1 cellular context compared by ENCODE assay signal in genomic region chr17:43720311-43721060, GRCh38.
TF ChIP-seq lines count a peak whose summit lies in the region.

No MANE protein-coding gene starts in this region.

TF ChIP-seq in HepG2, 621 proteins besides CTCF, POLR2A, EP300 and RAD21 (continued from another document and continues in another):
- peak; percentile 62; the same call in 1 of the 2 replicates for TF ChIP-seq ZBTB2 (CRISPR knock-in tag; IDR thresholded peaks at IDR 0.05; ENCODE audit: low read depth)
- no peak for TF ChIP-seq ZNF841 (CRISPR knock-in tag; IDR thresholded peaks at IDR 0.05; ENCODE audit: borderline replicate concordance)
- TF ChIP-seq ZSCAN25 (CRISPR knock-in tag; IDR thresholded peaks at IDR 0.05): peak; percentile 73; the same call in 1 of the 2 replicates
- TF ChIP-seq ZNF225 (CRISPR knock-in tag; IDR thresholded peaks at IDR 0.05): peak; percentile 77
- TF ChIP-seq TSC22D2 (CRISPR knock-in tag; IDR thresholded peaks at IDR 0.05; ENCODE audit: borderline replicate concordance): peak; percentile 31; the same call in 1 of the 2 replicates
- TF ChIP-seq ZNF143 (CRISPR knock-in tag; IDR thresholded peaks at IDR 0.05): peak; percentile 82
- TF ChIP-seq POLR2AphosphoS2 (IDR thresholded peaks at IDR 0.05; ENCODE audit: low read depth, low read length): no peak
- TF ChIP-seq ZNF780A (CRISPR knock-in tag; IDR thresholded peaks at IDR 0.05): no peak
- peak; percentile 70 for TF ChIP-seq ZFP90 (CRISPR knock-in tag; IDR thresholded peaks at IDR 0.05; ENCODE audit: borderline replicate concordance)
- peak; percentile 45; the same call in 1 of the 2 replicates for TF ChIP-seq MYC (CRISPR knock-in tag; IDR thresholded peaks at IDR 0.05; ENCODE audit: borderline replicate concordance)
- TF ChIP-seq SNAPC5 (CRISPR knock-in tag; IDR thresholded peaks at IDR 0.05; ENCODE audit: borderline replicate concordance): no peak
- TF ChIP-seq ZNF572 (CRISPR knock-in tag; IDR thresholded peaks at IDR 0.05): 0 out of 2 replicates have a peak, but pooled peaks have one; percentile 30
- no peak for TF ChIP-seq GFI1 (CRISPR knock-in tag; IDR thresholded peaks at IDR 0.05; ENCODE audit: borderline replicate concordance)
- no peak for TF ChIP-seq PHF21A (CRISPR knock-in tag; IDR thresholded peaks at IDR 0.05)
- TF ChIP-seq ZBTB3 (CRISPR knock-in tag; IDR thresholded peaks at IDR 0.05; ENCODE audit: borderline replicate concordance, low read depth): no peak
- 0 out of 2 replicates have a peak, but pooled peaks have one; percentile 55 for TF ChIP-seq SNAPC4 (CRISPR knock-in tag; IDR thresholded peaks at IDR 0.05)
- no peak for TF ChIP-seq PHB2 (IDR thresholded peaks at IDR 0.05; ENCODE audit: partially characterized antibody)
- 0 out of 2 replicates have a peak, but pooled peaks have one; percentile 10 for TF ChIP-seq ZNF839 (CRISPR knock-in tag; IDR thresholded peaks at IDR 0.05; ENCODE audit: borderline replicate concordance)
- no peak for TF ChIP-seq CBX2 (IDR thresholded peaks at IDR 0.05; ENCODE audit: low read depth, low read length)
- peak; percentile 91; the same call in 1 of the 2 replicates for TF ChIP-seq CBX2 (CRISPR knock-in tag; IDR thresholded peaks at IDR 0.05; ENCODE audit: low read depth)
- TF ChIP-seq ZFX (CRISPR knock-in tag; IDR thresholded peaks at IDR 0.05; ENCODE audit: low read depth): peak; percentile 95
- TF ChIP-seq SMC3 (IDR thresholded peaks at IDR 0.05; ENCODE audit: low read length): no peak
- 0 out of 2 replicates have a peak, but pooled peaks have one; percentile 52 for TF ChIP-seq ATF5 (CRISPR knock-in tag; IDR thresholded peaks at IDR 0.05; ENCODE audit: low read depth)
- TF ChIP-seq ARHGAP35 (CRISPR knock-in tag; IDR thresholded peaks at IDR 0.05; ENCODE audit: borderline replicate concordance): peak; percentile 92
- peak; percentile 50 for TF ChIP-seq XRCC5 (optimal IDR thresholded peaks at IDR 0.05; ENCODE audit: low read length)
- TF ChIP-seq ZNF605 (CRISPR knock-in tag; IDR thresholded peaks at IDR 0.05): no peak; the same call in 1 of the 2 replicates
- TF ChIP-seq FOXC1 (CRISPR knock-in tag; IDR thresholded peaks at IDR 0.05; ENCODE audit: borderline replicate concordance): peak; percentile 88
- no peak for TF ChIP-seq TBP (CRISPR knock-in tag; IDR thresholded peaks at IDR 0.05)
- TF ChIP-seq ZNF362 (CRISPR knock-in tag; IDR thresholded peaks at IDR 0.05; ENCODE audit: borderline replicate concordance): peak; percentile 75
- TF ChIP-seq NONO (IDR thresholded peaks at IDR 0.05): no peak
- TF ChIP-seq NONO (CRISPR knock-in tag; conservative IDR thresholded peaks at IDR 0.05): peak; percentile 74
- peak; percentile 66; the same call in 1 of the 2 replicates for TF ChIP-seq PITX1 (CRISPR knock-in tag; IDR thresholded peaks at IDR 0.05)
- TF ChIP-seq KDM6A (CRISPR knock-in tag; IDR thresholded peaks at IDR 0.05; ENCODE audit: low read depth): no peak
- TF ChIP-seq ARNT2 (CRISPR knock-in tag; IDR thresholded peaks at IDR 0.05; ENCODE audit: low read depth): peak; percentile 45; the same call in 1 of the 2 replicates
- TF ChIP-seq ZNF777 (CRISPR knock-in tag; IDR thresholded peaks at IDR 0.05): peak; percentile 68
- TF ChIP-seq RCOR2 (CRISPR knock-in tag; IDR thresholded peaks at IDR 0.05): no peak
- TF ChIP-seq SP1 (IDR thresholded peaks at IDR 0.05): no peak
- TF ChIP-seq SP1 (CRISPR knock-in tag; IDR thresholded peaks at IDR 0.05): peak; percentile 54; the same call in 1 of the 2 replicates
- TF ChIP-seq ESRRA (CRISPR knock-in tag; IDR thresholded peaks at IDR 0.05; ENCODE audit: low read depth): no peak
- TF ChIP-seq SMYD3 (CRISPR knock-in tag; IDR thresholded peaks at IDR 0.05): no peak
- no peak; the same call in 1 of the 2 replicates for TF ChIP-seq ZNF335 (CRISPR knock-in tag; IDR thresholded peaks at IDR 0.05)
- TF ChIP-seq CREB3 (CRISPR knock-in tag; IDR thresholded peaks at IDR 0.05): no peak
- no peak for TF ChIP-seq FOXP4 (CRISPR knock-in tag; IDR thresholded peaks at IDR 0.05)
- TF ChIP-seq KDM2A (CRISPR knock-in tag; IDR thresholded peaks at IDR 0.05; ENCODE audit: borderline replicate concordance, low read depth): peak; percentile 89
- TF ChIP-seq BORCS8-MEF2B (CRISPR knock-in tag; IDR thresholded peaks at IDR 0.05): peak; percentile 81
- TF ChIP-seq ZNF280B (CRISPR knock-in tag; IDR thresholded peaks at IDR 0.05; ENCODE audit: borderline replicate concordance): peak; percentile 87
- peak; percentile 50; the same call in 1 of the 2 replicates for TF ChIP-seq GATAD1 (CRISPR knock-in tag; IDR thresholded peaks at IDR 0.05)
- TF ChIP-seq ARID3A (IDR thresholded peaks at IDR 0.05; ENCODE audit: low read depth, low read length): no peak
- TF ChIP-seq CAMTA2 (CRISPR knock-in tag; IDR thresholded peaks at IDR 0.05; ENCODE audit: borderline replicate concordance): peak; percentile 53; the same call in 1 of the 2 replicates
- 0 out of 2 replicates have a peak, but pooled peaks have one; percentile 59 for TF ChIP-seq EED (CRISPR knock-in tag; IDR thresholded peaks at IDR 0.05)
- TF ChIP-seq SIN3B (IDR thresholded peaks at IDR 0.05; ENCODE audit: low read length): no peak
- peak; percentile 79; the same call in 1 of the 2 replicates for TF ChIP-seq ZNF761 (CRISPR knock-in tag; conservative IDR thresholded peaks at IDR 0.05)
- TF ChIP-seq RBM39 (IDR thresholded peaks at IDR 0.05; ENCODE audit: low read depth, low read length, poor library complexity, severe bottlenecking): peak; percentile 53
- TF ChIP-seq ZNF577 (CRISPR knock-in tag; IDR thresholded peaks at IDR 0.05; ENCODE audit: borderline replicate concordance, low read depth): no peak
- peak; percentile 68; the same call in 1 of the 2 replicates for TF ChIP-seq RNF2 (conservative IDR thresholded peaks at IDR 0.05; ENCODE audit: low read depth)
- TF ChIP-seq ZNF616 (CRISPR knock-in tag; IDR thresholded peaks at IDR 0.05; ENCODE audit: low read depth): no peak; the same call in 1 of the 2 replicates
